Comparison of ENCODE assay signal across 8 cellular contexts in the genomic region with DNA sequence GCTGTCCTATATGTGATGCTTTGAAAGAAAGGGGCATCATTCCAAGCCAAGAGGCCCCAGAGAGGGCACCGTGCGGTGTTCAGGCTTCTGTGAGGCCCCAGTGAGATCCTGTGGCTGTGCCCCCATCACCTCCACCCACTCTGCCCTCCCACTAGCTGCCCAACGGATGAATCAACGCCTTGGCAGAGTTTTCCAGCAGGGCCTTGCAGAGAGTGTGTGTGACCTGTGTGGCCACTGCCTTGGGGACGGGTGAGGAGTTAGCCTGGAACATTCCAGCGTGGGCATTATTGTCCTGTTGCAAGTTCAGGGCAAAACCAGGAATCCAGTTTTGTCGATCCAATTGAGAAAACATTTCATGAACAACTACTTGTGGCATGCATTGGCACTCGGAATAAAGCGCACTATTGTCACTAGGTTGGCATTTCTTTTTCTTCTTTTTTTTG. TPM values are rescaled to one million over a fixed set of nuclear protein-coding genes. Genes with fewer than 3 reads are reported as not detected.
DNase-seq lines count a peak whose midpoint lies in the region; ATAC-seq and TF ChIP-seq lines count a peak whose summit lies in the region.

No MANE protein-coding gene starts in this region.

- H3K4me1 Mint-ChIP-seq in activated CD4-positive, alpha-beta memory T cell treated with anti-CD3 and anti-CD28 coated beads for 36 hours (ENCODE audit: low read depth), result peaks cover 19% of the 10 kb centered on the region
- peaks cover 13% of the 10 kb centered on the region for H3K4me1 Mint-ChIP-seq in activated CD4-positive, alpha-beta memory T cell treated with anti-CD3 and anti-CD28 coated beads, Interleukin-2, amount 10 ng/mL, durations not matched to agents 7 days and 5 days
- peaks cover 7% of the 10 kb centered on the region for H3K4me1 Mint-ChIP-seq in stimulated activated memory B cell treated with anti-CD40 and anti-IgM and Interleukin-4, amounts not matched to agents 10 μg/mL and 1 μg/mL and 100 μg/mL, for 72 hours

- peaks cover 23% of the 10 kb centered on the region for H3K36me3 Mint-ChIP-seq in activated CD4-positive, alpha-beta memory T cell treated with anti-CD3 and anti-CD28 coated beads for 36 hours
- peaks cover 26% of the 10 kb centered on the region for H3K36me3 Mint-ChIP-seq in activated CD4-positive, alpha-beta memory T cell treated with anti-CD3 and anti-CD28 coated beads, Interleukin-2, amount 10 ng/mL, durations not matched to agents 7 days and 5 days (ENCODE audit: low read depth)
- peaks cover 25% of the 10 kb centered on the region for H3K36me3 Mint-ChIP-seq in stimulated activated memory B cell treated with anti-CD40 and anti-IgM and Interleukin-4, amounts not matched to agents 10 μg/mL and 1 μg/mL and 100 μg/mL, for 72 hours

- H3K27me3 ChIP-seq in SJCRH30, result no peaks in the 10 kb centered on the region

- H3K4me3 ChIP-seq in fibroblast of mammary gland (ENCODE audit: control insufficient read depth, low read depth, low read length) (no peak overlapping the region), SJCRH30 (no peak overlapping the region)

- H3K9me3 Mint-ChIP-seq in activated CD4-positive, alpha-beta memory T cell treated with anti-CD3 and anti-CD28 coated beads for 36 hours, result no peaks in the 10 kb centered on the region
- no peaks in the 10 kb centered on the region for H3K9me3 Mint-ChIP-seq in activated CD4-positive, alpha-beta memory T cell treated with anti-CD3 and anti-CD28 coated beads, Interleukin-2, amount 10 ng/mL, durations not matched to agents 7 days and 5 days
- H3K9me3 Mint-ChIP-seq in stimulated activated memory B cell treated with anti-CD40 and anti-IgM and Interleukin-4, amounts not matched to agents 10 μg/mL and 1 μg/mL and 100 μg/mL, for 72 hours, result no peaks in the 10 kb centered on the region

- POLR2A ChIA-PET in activated CD4-positive, alpha-beta memory T cell treated with anti-CD3 and anti-CD28 coated beads for 36 hours (lab: Charles Lee), result no interaction called here
- POLR2A ChIA-PET in activated CD4-positive, alpha-beta memory T cell treated with anti-CD3 and anti-CD28 coated beads, Interleukin-2, amount 10 ng/mL, durations not matched to agents 7 days and 5 days (lab: Charles Lee), result interaction anchor here (0.6 kb wide), 1 partner anchor 42 kb away, joined by 3 read pairs; no protein-coding TSS in a partner anchor

- H3K4me1 ChIP-seq in SJCRH30, result 0 out of 2 replicates have a peak, but pooled peaks cover 2% of the 10 kb centered on the region

- no peak for TF ChIP-seq CTCF in fibroblast of mammary gland (conservative IDR thresholded peaks at IDR 0.05; ENCODE audit: control insufficient read depth, insufficient read depth, low read depth, low read length)

- peaks cover 27% of the 10 kb centered on the region for H3K36me3 ChIP-seq in SJCRH30

- H3K27ac ChIP-seq in SJCRH30, result no peak overlapping the region

- peak overlapping the region; percentile 59 for H3K27ac Mint-ChIP-seq in activated CD4-positive, alpha-beta memory T cell treated with anti-CD3 and anti-CD28 coated beads for 36 hours
- H3K27ac Mint-ChIP-seq in activated CD4-positive, alpha-beta memory T cell treated with anti-CD3 and anti-CD28 coated beads, Interleukin-2, amount 10 ng/mL, durations not matched to agents 7 days and 5 days, result no peak overlapping the region
- H3K27ac Mint-ChIP-seq in stimulated activated memory B cell treated with anti-CD40 and anti-IgM and Interleukin-4, amounts not matched to agents 10 μg/mL and 1 μg/mL and 100 μg/mL, for 72 hours, result peak overlapping the region; percentile 14

- no peak overlapping the region for H3K4me3 Mint-ChIP-seq in activated CD4-positive, alpha-beta memory T cell treated with anti-CD3 and anti-CD28 coated beads for 36 hours
- H3K4me3 Mint-ChIP-seq in activated CD4-positive, alpha-beta memory T cell treated with anti-CD3 and anti-CD28 coated beads, Interleukin-2, amount 10 ng/mL, durations not matched to agents 7 days and 5 days, result no peak overlapping the region
- no peak overlapping the region for H3K4me3 Mint-ChIP-seq in stimulated activated memory B cell treated with anti-CD40 and anti-IgM and Interleukin-4, amounts not matched to agents 10 μg/mL and 1 μg/mL and 100 μg/mL, for 72 hours

- ATAC-seq in SK-N-SH treated with all-trans-retinoic acid at 6 μM for 48 hours, result peak; percentile 70
- no peak for ATAC-seq in stimulated activated memory B cell treated with anti-CD40 and anti-IgM and Interleukin-4, amounts not matched to agents 10 μg/mL and 1 μg/mL and 100 μg/mL, for 72 hours

- peak; percentile 15 for DNase-seq in activated CD4-positive, alpha-beta memory T cell treated with anti-CD3 and anti-CD28 coated beads for 36 hours
- DNase-seq in activated CD4-positive, alpha-beta memory T cell treated with anti-CD3 and anti-CD28 coated beads, Interleukin-2, amount 10 ng/mL, durations not matched to agents 7 days and 5 days, result no peak
- DNase-seq in fibroblast of mammary gland (ENCODE audit: low read depth) (peak; percentile 53), cerebellar cortex (ENCODE audit: low spot score) (no peak), SJCRH30 (no peak)
- DNase-seq in central memory CD4-positive, alpha-beta T cell, result no peak

- CTCF ChIA-PET in activated CD4-positive, alpha-beta memory T cell treated with anti-CD3 and anti-CD28 coated beads for 36 hours (lab: Charles Lee), result no interaction called here
- CTCF ChIA-PET in activated CD4-positive, alpha-beta memory T cell treated with anti-CD3 and anti-CD28 coated beads, Interleukin-2, amount 10 ng/mL, durations not matched to agents 7 days and 5 days (lab: Charles Lee), result no interaction called here

- H3K27me3 Mint-ChIP-seq in activated CD4-positive, alpha-beta memory T cell treated with anti-CD3 and anti-CD28 coated beads for 36 hours, result no peaks in the 10 kb centered on the region
- H3K27me3 Mint-ChIP-seq in activated CD4-positive, alpha-beta memory T cell treated with anti-CD3 and anti-CD28 coated beads, Interleukin-2, amount 10 ng/mL, durations not matched to agents 7 days and 5 days, result no peaks in the 10 kb centered on the region
- H3K27me3 Mint-ChIP-seq in stimulated activated memory B cell treated with anti-CD40 and anti-IgM and Interleukin-4, amounts not matched to agents 10 μg/mL and 1 μg/mL and 100 μg/mL, for 72 hours, result no peaks in the 10 kb centered on the region

- no peaks in the 10 kb centered on the region for H3K9me3 ChIP-seq in SJCRH30 (replicated peaks)

- intact Hi-C loops in activated CD4-positive, alpha-beta memory T cell treated with anti-CD3 and anti-CD28 coated beads for 36 hours (cut with micrococcal nuclease), result loop anchor here (5.0 kb wide), 1 partner anchor 195 kb away; no protein-coding TSS in a partner anchor

TF ChIP-seq in SK-N-SH treated with all-trans-retinoic acid at 6 μM for 48 hours, 23 proteins besides CTCF, POLR2A, EP300 and RAD21 (continues in another document):
- no peak for TF ChIP-seq PPARA (CRISPR knock-in tag; IDR thresholded peaks at IDR 0.05; ENCODE audit: borderline replicate concordance)
- TF ChIP-seq CSDC2 (CRISPR knock-in tag; IDR thresholded peaks at IDR 0.05), result no peak
- no peak for TF ChIP-seq ZNF70 (CRISPR knock-in tag; IDR thresholded peaks at IDR 0.05)
- TF ChIP-seq TCF4 (CRISPR knock-in tag; IDR thresholded peaks at IDR 0.05; ENCODE audit: borderline replicate concordance), result no peak
- no peak for TF ChIP-seq RARB (CRISPR knock-in tag; IDR thresholded peaks at IDR 0.05)
- no peak for TF ChIP-seq ARNTL (CRISPR knock-in tag; IDR thresholded peaks at IDR 0.05; ENCODE audit: borderline replicate concordance, low read depth)
- no peak for TF ChIP-seq ZNF565 (CRISPR knock-in tag; conservative IDR thresholded peaks at IDR 0.05; ENCODE audit: low read depth)
- TF ChIP-seq OSR1 (CRISPR knock-in tag; IDR thresholded peaks at IDR 0.05), result no peak
- TF ChIP-seq ZC3H10 (CRISPR knock-in tag; IDR thresholded peaks at IDR 0.05), result no peak
- no peak for TF ChIP-seq SNAI2 (CRISPR knock-in tag; IDR thresholded peaks at IDR 0.05)
- TF ChIP-seq ESRRG (CRISPR knock-in tag; IDR thresholded peaks at IDR 0.05), result no peak
- TF ChIP-seq ISL1 (CRISPR knock-in tag; IDR thresholded peaks at IDR 0.05), result no peak
- TF ChIP-seq GLIS3 (CRISPR knock-in tag; IDR thresholded peaks at IDR 0.05), result no peak
- TF ChIP-seq ZFP30 (CRISPR knock-in tag; IDR thresholded peaks at IDR 0.05), result no peak
- TF ChIP-seq, protein P1, sequence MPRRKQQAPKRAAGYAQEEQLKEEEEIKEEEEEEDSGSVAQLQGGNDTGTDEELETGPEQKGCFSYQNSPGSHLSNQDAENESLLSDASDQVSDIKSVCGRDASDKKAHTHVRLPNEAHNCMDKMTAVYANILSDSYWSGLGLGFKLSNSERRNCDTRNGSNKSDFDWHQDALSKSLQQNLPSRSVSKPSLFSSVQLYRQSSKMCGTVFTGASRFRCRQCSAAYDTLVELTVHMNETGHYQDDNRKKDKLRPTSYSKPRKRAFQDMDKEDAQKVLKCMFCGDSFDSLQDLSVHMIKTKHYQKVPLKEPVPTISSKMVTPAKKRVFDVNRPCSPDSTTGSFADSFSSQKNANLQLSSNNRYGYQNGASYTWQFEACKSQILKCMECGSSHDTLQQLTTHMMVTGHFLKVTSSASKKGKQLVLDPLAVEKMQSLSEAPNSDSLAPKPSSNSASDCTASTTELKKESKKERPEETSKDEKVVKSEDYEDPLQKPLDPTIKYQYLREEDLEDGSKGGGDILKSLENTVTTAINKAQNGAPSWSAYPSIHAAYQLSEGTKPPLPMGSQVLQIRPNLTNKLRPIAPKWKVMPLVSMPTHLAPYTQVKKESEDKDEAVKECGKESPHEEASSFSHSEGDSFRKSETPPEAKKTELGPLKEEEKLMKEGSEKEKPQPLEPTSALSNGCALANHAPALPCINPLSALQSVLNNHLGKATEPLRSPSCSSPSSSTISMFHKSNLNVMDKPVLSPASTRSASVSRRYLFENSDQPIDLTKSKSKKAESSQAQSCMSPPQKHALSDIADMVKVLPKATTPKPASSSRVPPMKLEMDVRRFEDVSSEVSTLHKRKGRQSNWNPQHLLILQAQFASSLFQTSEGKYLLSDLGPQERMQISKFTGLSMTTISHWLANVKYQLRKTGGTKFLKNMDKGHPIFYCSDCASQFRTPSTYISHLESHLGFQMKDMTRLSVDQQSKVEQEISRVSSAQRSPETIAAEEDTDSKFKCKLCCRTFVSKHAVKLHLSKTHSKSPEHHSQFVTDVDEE (CRISPR knock-in tag; IDR thresholded peaks at IDR 0.05), result no peak

RNA-seq across cellular contexts. Expression of a gene that starts 53.7 kb away (rescaled TPM):
- total RNA-seq in activated CD4-positive, alpha-beta memory T cell treated with anti-CD3 and anti-CD28 coated beads for 36 hours, result 100 to 1,000 TPM; 450 to 453 TPM
- total RNA-seq in activated CD4-positive, alpha-beta memory T cell treated with anti-CD3 and anti-CD28 coated beads, Interleukin-2, amount 10 ng/mL, durations not matched to agents 7 days and 5 days, result 100 to 1,000 TPM; 329 to 332 TPM
- 270 and 318 TPM in 2 replicates for total RNA-seq in SJCRH30 (2014; rRNA removed; shearing (Covaris generic))

RNA-seq across cellular contexts. Expression of a gene that starts 53.9 kb away (rescaled TPM):
- total RNA-seq in activated CD4-positive, alpha-beta memory T cell treated with anti-CD3 and anti-CD28 coated beads for 36 hours, result 10 to 100 TPM; 35.9 to 40.2 TPM
- total RNA-seq in activated CD4-positive, alpha-beta memory T cell treated with anti-CD3 and anti-CD28 coated beads, Interleukin-2, amount 10 ng/mL, durations not matched to agents 7 days and 5 days, result 10 to 100 TPM; 71.2 to 71.4 TPM
- total RNA-seq in SJCRH30 (2014; rRNA removed; shearing (Covaris generic)), result 25.4 and 26.4 TPM in 2 replicates

Comparison
In these comparisons a context has a peak if more than half of its experiments do, and no peak if none do; other contexts are left out.
1. DNase-seq: peak in activated CD4-positive, alpha-beta memory T cell treated with anti-CD3 and anti-CD28 coated beads for 36 hours (single experiment) and fibroblast of mammary gland (single experiment); none in activated CD4-positive, alpha-beta memory T cell treated with anti-CD3 and anti-CD28 coated beads, Interleukin-2, amount 10 ng/mL, durations not matched to agents 7 days and 5 days (single experiment), central memory CD4-positive, alpha-beta T cell (single experiment), cerebellar cortex (single experiment) and SJCRH30 (0 of 2).